In the genomic region with DNA sequence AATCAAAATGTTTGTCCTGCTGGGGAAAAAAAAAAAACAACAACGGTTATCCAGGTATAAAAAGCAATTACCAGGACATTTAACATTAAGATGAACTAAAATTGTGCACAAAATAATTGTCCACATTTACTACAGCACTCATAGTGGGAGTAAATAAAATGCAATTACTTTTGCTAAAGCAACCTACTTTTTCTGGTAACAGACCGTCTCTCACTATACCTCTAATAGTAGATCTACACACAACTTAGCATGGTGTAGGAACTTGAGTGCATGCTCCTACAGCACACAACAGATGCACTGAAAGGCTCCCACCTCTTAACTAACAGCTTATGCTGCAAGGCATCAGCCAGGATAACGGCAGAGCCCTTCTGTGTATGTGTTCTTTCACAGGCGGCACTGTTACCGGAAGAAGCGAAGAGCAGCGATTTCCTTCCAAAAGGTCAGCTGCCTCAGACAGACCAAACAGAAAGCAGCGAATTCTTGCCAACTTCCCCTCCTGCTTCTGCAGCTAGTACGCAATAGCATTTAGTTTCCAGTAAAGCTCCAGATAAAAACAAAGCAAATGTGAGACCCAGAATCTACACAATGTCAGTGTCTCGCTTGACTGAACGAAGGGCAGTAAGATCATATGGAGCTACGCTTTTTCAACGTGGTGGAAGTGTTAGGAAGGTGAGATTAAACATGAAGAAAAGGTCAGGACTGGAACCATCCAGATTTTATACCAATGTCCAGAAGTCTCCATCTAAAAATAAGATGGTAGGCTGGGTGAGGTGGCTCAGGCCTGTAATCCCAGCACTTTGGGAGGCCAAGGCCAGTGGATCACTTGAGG, we compare ENCODE assay signal across 1 cellular context.
TF ChIP-seq lines count a peak whose summit lies in the region.

No MANE protein-coding gene starts in this region.

TF ChIP-seq in endothelial cell of umbilical vein, 7 proteins besides CTCF, POLR2A, EP300 and RAD21:
- TF ChIP-seq GATA2 (IDR thresholded peaks at IDR 0.05; ENCODE audit: insufficient read depth, insufficient read length, low read depth, low read length) (no peak), FOS (IDR thresholded peaks at IDR 0.05; ENCODE audit: borderline replicate concordance, insufficient read depth, low read length) (no peak), EZH2 (IDR thresholded peaks at IDR 0.05; ENCODE audit: borderline replicate concordance, low read depth, low read length, severe bottlenecking) (no peak), POLR2AphosphoS5 (IDR thresholded peaks at IDR 0.05; ENCODE audit: insufficient read depth, low read depth, low read length) (no peak), MYC (IDR thresholded peaks at IDR 0.05; ENCODE audit: low read depth, low read length) (no peak), JUN (IDR thresholded peaks at IDR 0.05; ENCODE audit: borderline replicate concordance, insufficient read depth, insufficient read length, low read depth) (no peak)
- TF ChIP-seq, protein P1, sequence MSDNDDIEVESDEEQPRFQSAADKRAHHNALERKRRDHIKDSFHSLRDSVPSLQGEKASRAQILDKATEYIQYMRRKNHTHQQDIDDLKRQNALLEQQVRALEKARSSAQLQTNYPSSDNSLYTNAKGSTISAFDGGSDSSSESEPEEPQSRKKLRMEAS (IDR thresholded peaks at IDR 0.05; ENCODE audit: insufficient read depth, insufficient read length): no peak
